1 cellular context compared by ENCODE assay signal in genomic region chr7:127585044-127585953, GRCh38.
TF ChIP-seq lines count a peak whose summit lies in the region.

Gene GCC1, minus strand, starts transcription at chr7:127585596. Its CDS starts 414 bp downstream, at chr7:127585182.

TF ChIP-seq in HepG2, 621 proteins besides CTCF, POLR2A, EP300 and RAD21 (continued from another document and continues in another):
- no peak for TF ChIP-seq GMEB2 (CRISPR knock-in tag; IDR thresholded peaks at IDR 0.05; ENCODE audit: low read depth)
- no peak for TF ChIP-seq HNRNPK (IDR thresholded peaks at IDR 0.05; ENCODE audit: low read depth, low read length, poor library complexity, severe bottlenecking)
- TF ChIP-seq RFX1 (IDR thresholded peaks at IDR 0.05) = no peak
- peak; percentile 59; the same call in 1 of the 2 replicates for TF ChIP-seq ZNF124 (CRISPR knock-in tag; IDR thresholded peaks at IDR 0.05)
- TF ChIP-seq ZNF253 (CRISPR knock-in tag; IDR thresholded peaks at IDR 0.05; ENCODE audit: borderline replicate concordance) = no peak
- TF ChIP-seq ZNF383 (CRISPR knock-in tag; IDR thresholded peaks at IDR 0.05; ENCODE audit: borderline replicate concordance) = no peak
- no peak for TF ChIP-seq ZNF121 (CRISPR knock-in tag; IDR thresholded peaks at IDR 0.05)
- TF ChIP-seq KLF9 (CRISPR knock-in tag; IDR thresholded peaks at IDR 0.05; ENCODE audit: low read depth) = no peak
- TF ChIP-seq ZNF841 (CRISPR knock-in tag; IDR thresholded peaks at IDR 0.05; ENCODE audit: borderline replicate concordance) = no peak
- no peak for TF ChIP-seq HNF4G (IDR thresholded peaks at IDR 0.05; ENCODE audit: borderline replicate concordance, low read depth, low read length)
- no peak for TF ChIP-seq HNF4G (CRISPR knock-in tag; IDR thresholded peaks at IDR 0.05; ENCODE audit: borderline replicate concordance, low read depth)
- TF ChIP-seq KDM1A (CRISPR knock-in tag; IDR thresholded peaks at IDR 0.05) = no peak
- TF ChIP-seq SATB2 (CRISPR knock-in tag; IDR thresholded peaks at IDR 0.05) = no peak
- no peak for TF ChIP-seq SNRNP70 (IDR thresholded peaks at IDR 0.05; ENCODE audit: low read depth, low read length)
- 0 out of 2 replicates have a peak, but pooled peaks have one; percentile 31 for TF ChIP-seq HOXD1 (CRISPR knock-in tag; IDR thresholded peaks at IDR 0.05)
- TF ChIP-seq, protein P1, sequence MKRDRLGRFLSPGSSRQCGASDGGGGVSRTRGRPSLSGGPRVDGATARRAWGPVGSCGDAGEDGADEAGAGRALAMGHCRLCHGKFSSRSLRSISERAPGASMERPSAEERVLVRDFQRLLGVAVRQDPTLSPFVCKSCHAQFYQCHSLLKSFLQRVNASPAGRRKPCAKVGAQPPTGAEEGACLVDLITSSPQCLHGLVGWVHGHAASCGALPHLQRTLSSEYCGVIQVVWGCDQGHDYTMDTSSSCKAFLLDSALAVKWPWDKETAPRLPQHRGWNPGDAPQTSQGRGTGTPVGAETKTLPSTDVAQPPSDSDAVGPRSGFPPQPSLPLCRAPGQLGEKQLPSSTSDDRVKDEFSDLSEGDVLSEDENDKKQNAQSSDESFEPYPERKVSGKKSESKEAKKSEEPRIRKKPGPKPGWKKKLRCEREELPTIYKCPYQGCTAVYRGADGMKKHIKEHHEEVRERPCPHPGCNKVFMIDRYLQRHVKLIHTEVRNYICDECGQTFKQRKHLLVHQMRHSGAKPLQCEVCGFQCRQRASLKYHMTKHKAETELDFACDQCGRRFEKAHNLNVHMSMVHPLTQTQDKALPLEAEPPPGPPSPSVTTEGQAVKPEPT (CRISPR knock-in tag; IDR thresholded peaks at IDR 0.05; ENCODE audit: low read depth) = 0 out of 2 replicates have a peak, but pooled peaks have one; percentile 57
- peak; percentile 76; the same call in 1 of the 2 replicates for TF ChIP-seq ZSCAN21 (CRISPR knock-in tag; IDR thresholded peaks at IDR 0.05; ENCODE audit: borderline replicate concordance)
- TF ChIP-seq, protein P2, sequence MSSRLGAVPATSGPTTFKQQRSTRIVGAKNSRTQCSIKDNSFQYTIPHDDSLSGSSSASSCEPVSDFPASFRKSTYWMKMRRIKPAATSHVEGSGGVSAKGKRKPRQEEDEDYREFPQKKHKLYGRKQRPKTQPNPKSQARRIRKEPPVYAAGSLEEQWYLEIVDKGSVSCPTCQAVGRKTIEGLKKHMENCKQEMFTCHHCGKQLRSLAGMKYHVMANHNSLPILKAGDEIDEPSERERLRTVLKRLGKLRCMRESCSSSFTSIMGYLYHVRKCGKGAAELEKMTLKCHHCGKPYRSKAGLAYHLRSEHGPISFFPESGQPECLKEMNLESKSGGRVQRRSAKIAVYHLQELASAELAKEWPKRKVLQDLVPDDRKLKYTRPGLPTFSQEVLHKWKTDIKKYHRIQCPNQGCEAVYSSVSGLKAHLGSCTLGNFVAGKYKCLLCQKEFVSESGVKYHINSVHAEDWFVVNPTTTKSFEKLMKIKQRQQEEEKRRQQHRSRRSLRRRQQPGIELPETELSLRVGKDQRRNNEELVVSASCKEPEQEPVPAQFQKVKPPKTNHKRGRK (CRISPR knock-in tag; IDR thresholded peaks at IDR 0.05) = no peak
- TF ChIP-seq, protein P3, sequence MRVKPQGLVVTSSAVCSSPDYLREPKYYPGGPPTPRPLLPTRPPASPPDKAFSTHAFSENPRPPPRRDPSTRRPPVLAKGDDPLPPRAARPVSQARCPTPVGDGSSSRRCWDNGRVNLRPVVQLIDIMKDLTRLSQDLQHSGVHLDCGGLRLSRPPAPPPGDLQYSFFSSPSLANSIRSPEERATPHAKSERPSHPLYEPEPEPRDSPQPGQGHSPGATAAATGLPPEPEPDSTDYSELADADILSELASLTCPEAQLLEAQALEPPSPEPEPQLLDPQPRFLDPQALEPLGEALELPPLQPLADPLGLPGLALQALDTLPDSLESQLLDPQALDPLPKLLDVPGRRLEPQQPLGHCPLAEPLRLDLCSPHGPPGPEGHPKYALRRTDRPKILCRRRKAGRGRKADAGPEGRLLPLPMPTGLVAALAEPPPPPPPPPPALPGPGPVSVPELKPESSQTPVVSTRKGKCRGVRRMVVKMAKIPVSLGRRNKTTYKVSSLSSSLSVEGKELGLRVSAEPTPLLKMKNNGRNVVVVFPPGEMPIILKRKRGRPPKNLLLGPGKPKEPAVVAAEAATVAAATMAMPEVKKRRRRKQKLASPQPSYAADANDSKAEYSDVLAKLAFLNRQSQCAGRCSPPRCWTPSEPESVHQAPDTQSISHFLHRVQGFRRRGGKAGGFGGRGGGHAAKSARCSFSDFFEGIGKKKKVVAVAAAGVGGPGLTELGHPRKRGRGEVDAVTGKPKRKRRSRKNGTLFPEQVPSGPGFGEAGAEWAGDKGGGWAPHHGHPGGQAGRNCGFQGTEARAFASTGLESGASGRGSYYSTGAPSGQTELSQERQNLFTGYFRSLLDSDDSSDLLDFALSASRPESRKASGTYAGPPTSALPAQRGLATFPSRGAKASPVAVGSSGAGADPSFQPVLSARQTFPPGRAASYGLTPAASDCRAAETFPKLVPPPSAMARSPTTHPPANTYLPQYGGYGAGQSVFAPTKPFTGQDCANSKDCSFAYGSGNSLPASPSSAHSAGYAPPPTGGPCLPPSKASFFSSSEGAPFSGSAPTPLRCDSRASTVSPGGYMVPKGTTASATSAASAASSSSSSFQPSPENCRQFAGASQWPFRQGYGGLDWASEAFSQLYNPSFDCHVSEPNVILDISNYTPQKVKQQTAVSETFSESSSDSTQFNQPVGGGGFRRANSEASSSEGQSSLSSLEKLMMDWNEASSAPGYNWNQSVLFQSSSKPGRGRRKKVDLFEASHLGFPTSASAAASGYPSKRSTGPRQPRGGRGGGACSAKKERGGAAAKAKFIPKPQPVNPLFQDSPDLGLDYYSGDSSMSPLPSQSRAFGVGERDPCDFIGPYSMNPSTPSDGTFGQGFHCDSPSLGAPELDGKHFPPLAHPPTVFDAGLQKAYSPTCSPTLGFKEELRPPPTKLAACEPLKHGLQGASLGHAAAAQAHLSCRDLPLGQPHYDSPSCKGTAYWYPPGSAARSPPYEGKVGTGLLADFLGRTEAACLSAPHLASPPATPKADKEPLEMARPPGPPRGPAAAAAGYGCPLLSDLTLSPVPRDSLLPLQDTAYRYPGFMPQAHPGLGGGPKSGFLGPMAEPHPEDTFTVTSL (CRISPR knock-in tag; IDR thresholded peaks at IDR 0.05; ENCODE audit: borderline replicate concordance) = no peak
- TF ChIP-seq ZSCAN20 (CRISPR knock-in tag; IDR thresholded peaks at IDR 0.05; ENCODE audit: borderline replicate concordance) = no peak
- 0 out of 2 replicates have a peak, but pooled peaks have one; percentile 30 for TF ChIP-seq SIN3B (IDR thresholded peaks at IDR 0.05; ENCODE audit: low read length)
- TF ChIP-seq MED13 (CRISPR knock-in tag; IDR thresholded peaks at IDR 0.05) = 0 out of 2 replicates have a peak, but pooled peaks have one; percentile 34
- 0 out of 2 replicates have a peak, but pooled peaks have one; percentile 41 for TF ChIP-seq ZNF343 (CRISPR knock-in tag; IDR thresholded peaks at IDR 0.05)
- TF ChIP-seq ZNF274 (CRISPR knock-in tag; IDR thresholded peaks at IDR 0.05) = peak; percentile 72; the same call in 1 of the 2 replicates
- TF ChIP-seq ZNF629 (CRISPR knock-in tag; conservative IDR thresholded peaks at IDR 0.05) = no peak
- TF ChIP-seq RORA (CRISPR knock-in tag; IDR thresholded peaks at IDR 0.05) = no peak
- TF ChIP-seq NCOR1 (IDR thresholded peaks at IDR 0.05; ENCODE audit: borderline replicate concordance, low read length) = no peak
- TF ChIP-seq XBP1 (CRISPR knock-in tag; IDR thresholded peaks at IDR 0.05) = no peak
- no peak for TF ChIP-seq NFIB (CRISPR knock-in tag; IDR thresholded peaks at IDR 0.05; ENCODE audit: borderline replicate concordance)
- TF ChIP-seq ZNF607 (CRISPR knock-in tag; IDR thresholded peaks at IDR 0.05; ENCODE audit: borderline replicate concordance) = 0 out of 2 replicates have a peak, but pooled peaks have one; percentile 56
- TF ChIP-seq, protein P4, sequence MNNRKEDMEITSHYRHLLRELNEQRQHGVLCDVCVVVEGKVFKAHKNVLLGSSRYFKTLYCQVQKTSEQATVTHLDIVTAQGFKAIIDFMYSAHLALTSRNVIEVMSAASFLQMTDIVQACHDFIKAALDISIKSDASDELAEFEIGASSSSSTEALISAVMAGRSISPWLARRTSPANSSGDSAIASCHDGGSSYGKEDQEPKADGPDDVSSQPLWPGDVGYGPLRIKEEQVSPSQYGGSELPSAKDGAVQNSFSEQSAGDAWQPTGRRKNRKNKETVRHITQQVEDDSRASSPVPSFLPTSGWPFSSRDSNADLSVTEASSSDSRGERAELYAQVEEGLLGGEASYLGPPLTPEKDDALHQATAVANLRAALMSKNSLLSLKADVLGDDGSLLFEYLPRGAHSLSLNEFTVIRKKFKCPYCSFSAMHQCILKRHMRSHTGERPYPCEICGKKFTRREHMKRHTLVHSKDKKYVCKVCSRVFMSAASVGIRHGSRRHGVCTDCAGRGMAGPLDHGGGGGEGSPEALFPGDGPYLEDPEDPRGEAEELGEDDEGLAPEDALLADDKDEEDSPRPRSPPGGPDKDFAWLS (CRISPR knock-in tag; IDR thresholded peaks at IDR 0.05; ENCODE audit: borderline replicate concordance) = 0 out of 2 replicates have a peak, but pooled peaks have one; percentile 57
- TF ChIP-seq ZSCAN30 (CRISPR knock-in tag; IDR thresholded peaks at IDR 0.05) = no peak
- 0 out of 2 replicates have a peak, but pooled peaks have one; percentile 16 for TF ChIP-seq HES4 (CRISPR knock-in tag; IDR thresholded peaks at IDR 0.05; ENCODE audit: borderline replicate concordance)
- TF ChIP-seq, protein P5, sequence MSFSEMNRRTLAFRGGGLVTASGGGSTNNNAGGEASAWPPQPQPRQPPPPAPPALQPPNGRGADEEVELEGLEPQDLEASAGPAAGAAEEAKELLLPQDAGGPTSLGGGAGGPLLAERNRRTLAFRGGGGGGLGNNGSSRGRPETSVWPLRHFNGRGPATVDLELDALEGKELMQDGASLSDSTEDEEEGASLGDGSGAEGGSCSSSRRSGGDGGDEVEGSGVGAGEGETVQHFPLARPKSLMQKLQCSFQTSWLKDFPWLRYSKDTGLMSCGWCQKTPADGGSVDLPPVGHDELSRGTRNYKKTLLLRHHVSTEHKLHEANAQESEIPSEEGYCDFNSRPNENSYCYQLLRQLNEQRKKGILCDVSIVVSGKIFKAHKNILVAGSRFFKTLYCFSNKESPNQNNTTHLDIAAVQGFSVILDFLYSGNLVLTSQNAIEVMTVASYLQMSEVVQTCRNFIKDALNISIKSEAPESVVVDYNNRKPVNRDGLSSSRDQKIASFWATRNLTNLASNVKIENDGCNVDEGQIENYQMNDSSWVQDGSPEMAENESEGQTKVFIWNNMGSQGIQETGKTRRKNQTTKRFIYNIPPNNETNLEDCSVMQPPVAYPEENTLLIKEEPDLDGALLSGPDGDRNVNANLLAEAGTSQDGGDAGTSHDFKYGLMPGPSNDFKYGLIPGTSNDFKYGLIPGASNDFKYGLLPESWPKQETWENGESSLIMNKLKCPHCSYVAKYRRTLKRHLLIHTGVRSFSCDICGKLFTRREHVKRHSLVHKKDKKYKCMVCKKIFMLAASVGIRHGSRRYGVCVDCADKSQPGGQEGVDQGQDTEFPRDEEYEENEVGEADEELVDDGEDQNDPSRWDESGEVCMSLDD (CRISPR knock-in tag; IDR thresholded peaks at IDR 0.05; ENCODE audit: borderline replicate concordance) = no peak
- no peak for TF ChIP-seq ZNF143 (CRISPR knock-in tag; IDR thresholded peaks at IDR 0.05)
- no peak for TF ChIP-seq EHMT2 (IDR thresholded peaks at IDR 0.05; ENCODE audit: borderline replicate concordance, low read depth, low read length)
- TF ChIP-seq, protein P6, sequence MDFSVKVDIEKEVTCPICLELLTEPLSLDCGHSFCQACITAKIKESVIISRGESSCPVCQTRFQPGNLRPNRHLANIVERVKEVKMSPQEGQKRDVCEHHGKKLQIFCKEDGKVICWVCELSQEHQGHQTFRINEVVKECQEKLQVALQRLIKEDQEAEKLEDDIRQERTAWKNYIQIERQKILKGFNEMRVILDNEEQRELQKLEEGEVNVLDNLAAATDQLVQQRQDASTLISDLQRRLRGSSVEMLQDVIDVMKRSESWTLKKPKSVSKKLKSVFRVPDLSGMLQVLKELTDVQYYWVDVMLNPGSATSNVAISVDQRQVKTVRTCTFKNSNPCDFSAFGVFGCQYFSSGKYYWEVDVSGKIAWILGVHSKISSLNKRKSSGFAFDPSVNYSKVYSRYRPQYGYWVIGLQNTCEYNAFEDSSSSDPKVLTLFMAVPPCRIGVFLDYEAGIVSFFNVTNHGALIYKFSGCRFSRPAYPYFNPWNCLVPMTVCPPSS (IDR thresholded peaks at IDR 0.05) = no peak
- peak; percentile 68; the same call in 1 of the 2 replicates for TF ChIP-seq RFXAP (CRISPR knock-in tag; IDR thresholded peaks at IDR 0.05; ENCODE audit: borderline replicate concordance)
- no peak; the same call in 1 of the 2 replicates for TF ChIP-seq ZKSCAN8 (CRISPR knock-in tag; IDR thresholded peaks at IDR 0.05; ENCODE audit: borderline replicate concordance)
- no peak for TF ChIP-seq TBX3 (IDR thresholded peaks at IDR 0.05; ENCODE audit: borderline replicate concordance)
- TF ChIP-seq MLLT10 (CRISPR knock-in tag; IDR thresholded peaks at IDR 0.05) = no peak
- TF ChIP-seq SOX6 (IDR thresholded peaks at IDR 0.05) = no peak
- TF ChIP-seq SOX6 (CRISPR knock-in tag; IDR thresholded peaks at IDR 0.05) = peak; percentile 52
- 0 out of 2 replicates have a peak, but pooled peaks have one; percentile 83 for TF ChIP-seq ZNF747 (CRISPR knock-in tag; IDR thresholded peaks at IDR 0.05; ENCODE audit: borderline replicate concordance)
- no peak for TF ChIP-seq ZNF644 (CRISPR knock-in tag; IDR thresholded peaks at IDR 0.05; ENCODE audit: low read depth)
- peak; percentile 86 for TF ChIP-seq ZNF317 (CRISPR knock-in tag; IDR thresholded peaks at IDR 0.05)
- TF ChIP-seq ZBTB3 (CRISPR knock-in tag; IDR thresholded peaks at IDR 0.05; ENCODE audit: borderline replicate concordance, low read depth) = no peak
- no peak for TF ChIP-seq RBAK (CRISPR knock-in tag; IDR thresholded peaks at IDR 0.05)
- peak; percentile 46 for TF ChIP-seq MED1 (CRISPR knock-in tag; IDR thresholded peaks at IDR 0.05)
- TF ChIP-seq ZNF20 (CRISPR knock-in tag; IDR thresholded peaks at IDR 0.05) = no peak
- peak; percentile 80 for TF ChIP-seq TFDP1 (CRISPR knock-in tag; IDR thresholded peaks at IDR 0.05; ENCODE audit: borderline replicate concordance)
